Comparison of ENCODE assay signal across 1 cellular context in genomic region chr2:15556311-15556930, GRCh38.
TF ChIP-seq lines count a peak whose summit lies in the region.

No MANE protein-coding gene starts in this region.

TF ChIP-seq in K562, 482 proteins besides CTCF, POLR2A, EP300 and RAD21 (continued from another document and continues in another):
- TF ChIP-seq PREB (CRISPR knock-in tag; IDR thresholded peaks at IDR 0.05) = no peak
- peak; percentile 88 for TF ChIP-seq RFX1 (IDR thresholded peaks at IDR 0.05)
- no peak for TF ChIP-seq HEY1 (CRISPR knock-in tag; IDR thresholded peaks at IDR 0.05; ENCODE audit: borderline replicate concordance)
- TF ChIP-seq PURB (CRISPR knock-in tag; IDR thresholded peaks at IDR 0.05; ENCODE audit: low read depth) = no peak
- TF ChIP-seq, protein P1, sequence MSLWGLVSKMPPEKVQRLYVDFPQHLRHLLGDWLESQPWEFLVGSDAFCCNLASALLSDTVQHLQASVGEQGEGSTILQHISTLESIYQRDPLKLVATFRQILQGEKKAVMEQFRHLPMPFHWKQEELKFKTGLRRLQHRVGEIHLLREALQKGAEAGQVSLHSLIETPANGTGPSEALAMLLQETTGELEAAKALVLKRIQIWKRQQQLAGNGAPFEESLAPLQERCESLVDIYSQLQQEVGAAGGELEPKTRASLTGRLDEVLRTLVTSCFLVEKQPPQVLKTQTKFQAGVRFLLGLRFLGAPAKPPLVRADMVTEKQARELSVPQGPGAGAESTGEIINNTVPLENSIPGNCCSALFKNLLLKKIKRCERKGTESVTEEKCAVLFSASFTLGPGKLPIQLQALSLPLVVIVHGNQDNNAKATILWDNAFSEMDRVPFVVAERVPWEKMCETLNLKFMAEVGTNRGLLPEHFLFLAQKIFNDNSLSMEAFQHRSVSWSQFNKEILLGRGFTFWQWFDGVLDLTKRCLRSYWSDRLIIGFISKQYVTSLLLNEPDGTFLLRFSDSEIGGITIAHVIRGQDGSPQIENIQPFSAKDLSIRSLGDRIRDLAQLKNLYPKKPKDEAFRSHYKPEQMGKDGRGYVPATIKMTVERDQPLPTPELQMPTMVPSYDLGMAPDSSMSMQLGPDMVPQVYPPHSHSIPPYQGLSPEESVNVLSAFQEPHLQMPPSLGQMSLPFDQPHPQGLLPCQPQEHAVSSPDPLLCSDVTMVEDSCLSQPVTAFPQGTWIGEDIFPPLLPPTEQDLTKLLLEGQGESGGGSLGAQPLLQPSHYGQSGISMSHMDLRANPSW (CRISPR knock-in tag; IDR thresholded peaks at IDR 0.05) = no peak
- TF ChIP-seq MAFF (IDR thresholded peaks at IDR 0.05; ENCODE audit: low read length) = peak; percentile 77
- TF ChIP-seq PCBP1 (IDR thresholded peaks at IDR 0.05; ENCODE audit: low read depth, low read length, poor library complexity, severe bottlenecking) = no peak
- TF ChIP-seq PRPF4 (IDR thresholded peaks at IDR 0.05; ENCODE audit: insufficient read depth, low read depth, low read length, poor library complexity, severe bottlenecking) = no peak
- no peak for TF ChIP-seq FIP1L1 (IDR thresholded peaks at IDR 0.05; ENCODE audit: low read depth, low read length, poor library complexity, severe bottlenecking)
- TF ChIP-seq ZNF318 (IDR thresholded peaks at IDR 0.05; ENCODE audit: borderline replicate concordance in 1 of 2, low read depth in 1 of 2) = peak in 1 of 2 experiments; percentile 28; a peak in 1 of 4 replicates
- TF ChIP-seq MIER1 (IDR thresholded peaks at IDR 0.05; ENCODE audit: low read depth) = no peak
- no peak for TF ChIP-seq BRF1 (IDR thresholded peaks at IDR 0.05; ENCODE audit: borderline replicate concordance, extremely low read depth, insufficient read length)
- TF ChIP-seq FOXA1 (IDR thresholded peaks at IDR 0.05; ENCODE audit: borderline replicate concordance) = no peak
- TF ChIP-seq ARNT (IDR thresholded peaks at IDR 0.05) = peak; percentile 69 to 81; a peak in 3 of 4 replicates
- peak; percentile 80 for TF ChIP-seq POLR2AphosphoS5 (IDR thresholded peaks at IDR 0.05; ENCODE audit: control insufficient read depth, insufficient read depth, low read depth, low read length)
- TF ChIP-seq GATA2 (CRISPR knock-in tag; IDR thresholded peaks at IDR 0.05) = peak; percentile 81
- TF ChIP-seq ZNF740 (CRISPR knock-in tag; IDR thresholded peaks at IDR 0.05) = no peak
- no peak for TF ChIP-seq ZNF740 (tag; IDR thresholded peaks at IDR 0.05)
- TF ChIP-seq DPF2 (IDR thresholded peaks at IDR 0.05) = peak; percentile 97
- no peak for TF ChIP-seq ELF2 (CRISPR knock-in tag; IDR thresholded peaks at IDR 0.05)
- TF ChIP-seq, protein P2, sequence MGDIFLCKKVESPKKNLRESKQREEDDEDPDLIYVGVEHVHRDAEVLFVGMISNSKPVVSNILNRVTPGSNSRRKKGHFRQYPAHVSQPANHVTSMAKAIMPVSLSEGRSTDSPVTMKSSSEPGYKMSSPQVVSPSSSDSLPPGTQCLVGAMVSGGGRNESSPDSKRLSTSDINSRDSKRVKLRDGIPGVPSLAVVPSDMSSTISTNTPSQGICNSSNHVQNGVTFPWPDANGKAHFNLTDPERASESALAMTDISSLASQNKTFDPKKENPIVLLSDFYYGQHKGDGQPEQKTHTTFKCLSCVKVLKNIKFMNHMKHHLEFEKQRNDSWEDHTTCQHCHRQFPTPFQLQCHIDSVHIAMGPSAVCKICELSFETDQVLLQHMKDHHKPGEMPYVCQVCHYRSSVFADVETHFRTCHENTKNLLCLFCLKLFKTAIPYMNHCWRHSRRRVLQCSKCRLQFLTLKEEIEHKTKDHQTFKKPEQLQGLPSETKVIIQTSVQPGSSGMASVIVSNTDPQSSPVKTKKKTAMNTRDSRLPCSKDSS (IDR thresholded peaks at IDR 0.05; ENCODE audit: low read depth, partially characterized antibody) = no peak
- no peak for TF ChIP-seq MCM3 (IDR thresholded peaks at IDR 0.05)
- peak; percentile 77 for TF ChIP-seq HDAC3 (IDR thresholded peaks at IDR 0.05; ENCODE audit: borderline replicate concordance, partially characterized antibody)
- peak; percentile 98 for TF ChIP-seq TAL1 (IDR thresholded peaks at IDR 0.05)
- peak; percentile 69; the same call in 1 of the 2 replicates for TF ChIP-seq TOE1 (IDR thresholded peaks at IDR 0.05; ENCODE audit: borderline replicate concordance)
- no peak for TF ChIP-seq TOE1 (CRISPR knock-in tag; IDR thresholded peaks at IDR 0.05; ENCODE audit: borderline replicate concordance, low read depth)
- TF ChIP-seq GTF2A2 (tag; IDR thresholded peaks at IDR 0.05) = no peak
- peak; percentile 78 for TF ChIP-seq CCNT2 (IDR thresholded peaks at IDR 0.05; ENCODE audit: borderline replicate concordance, extremely low read depth, insufficient read length, low read depth, low read length)
- TF ChIP-seq FOXP1 (CRISPR knock-in tag; IDR thresholded peaks at IDR 0.05) = no peak
- TF ChIP-seq IRF9 (tag; IDR thresholded peaks at IDR 0.05) = no peak
- no peak for TF ChIP-seq XRCC5 (IDR thresholded peaks at IDR 0.05; ENCODE audit: low read depth, low read length)
- TF ChIP-seq ZNF282 (CRISPR knock-in tag; IDR thresholded peaks at IDR 0.05) = no peak
- TF ChIP-seq HIVEP1 (CRISPR knock-in tag; IDR thresholded peaks at IDR 0.05) = no peak
- TF ChIP-seq, protein P3, sequence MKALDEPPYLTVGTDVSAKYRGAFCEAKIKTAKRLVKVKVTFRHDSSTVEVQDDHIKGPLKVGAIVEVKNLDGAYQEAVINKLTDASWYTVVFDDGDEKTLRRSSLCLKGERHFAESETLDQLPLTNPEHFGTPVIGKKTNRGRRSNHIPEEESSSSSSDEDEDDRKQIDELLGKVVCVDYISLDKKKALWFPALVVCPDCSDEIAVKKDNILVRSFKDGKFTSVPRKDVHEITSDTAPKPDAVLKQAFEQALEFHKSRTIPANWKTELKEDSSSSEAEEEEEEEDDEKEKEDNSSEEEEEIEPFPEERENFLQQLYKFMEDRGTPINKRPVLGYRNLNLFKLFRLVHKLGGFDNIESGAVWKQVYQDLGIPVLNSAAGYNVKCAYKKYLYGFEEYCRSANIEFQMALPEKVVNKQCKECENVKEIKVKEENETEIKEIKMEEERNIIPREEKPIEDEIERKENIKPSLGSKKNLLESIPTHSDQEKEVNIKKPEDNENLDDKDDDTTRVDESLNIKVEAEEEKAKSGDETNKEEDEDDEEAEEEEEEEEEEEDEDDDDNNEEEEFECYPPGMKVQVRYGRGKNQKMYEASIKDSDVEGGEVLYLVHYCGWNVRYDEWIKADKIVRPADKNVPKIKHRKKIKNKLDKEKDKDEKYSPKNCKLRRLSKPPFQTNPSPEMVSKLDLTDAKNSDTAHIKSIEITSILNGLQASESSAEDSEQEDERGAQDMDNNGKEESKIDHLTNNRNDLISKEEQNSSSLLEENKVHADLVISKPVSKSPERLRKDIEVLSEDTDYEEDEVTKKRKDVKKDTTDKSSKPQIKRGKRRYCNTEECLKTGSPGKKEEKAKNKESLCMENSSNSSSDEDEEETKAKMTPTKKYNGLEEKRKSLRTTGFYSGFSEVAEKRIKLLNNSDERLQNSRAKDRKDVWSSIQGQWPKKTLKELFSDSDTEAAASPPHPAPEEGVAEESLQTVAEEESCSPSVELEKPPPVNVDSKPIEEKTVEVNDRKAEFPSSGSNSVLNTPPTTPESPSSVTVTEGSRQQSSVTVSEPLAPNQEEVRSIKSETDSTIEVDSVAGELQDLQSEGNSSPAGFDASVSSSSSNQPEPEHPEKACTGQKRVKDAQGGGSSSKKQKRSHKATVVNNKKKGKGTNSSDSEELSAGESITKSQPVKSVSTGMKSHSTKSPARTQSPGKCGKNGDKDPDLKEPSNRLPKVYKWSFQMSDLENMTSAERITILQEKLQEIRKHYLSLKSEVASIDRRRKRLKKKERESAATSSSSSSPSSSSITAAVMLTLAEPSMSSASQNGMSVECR (CRISPR knock-in tag; IDR thresholded peaks at IDR 0.05) = no peak
- peak; percentile 64 for TF ChIP-seq MAFK (IDR thresholded peaks at IDR 0.05; ENCODE audit: low read length)
- no peak for TF ChIP-seq SIN3B (IDR thresholded peaks at IDR 0.05; ENCODE audit: low read depth)
- TF ChIP-seq XRCC4 (IDR thresholded peaks at IDR 0.05; ENCODE audit: extremely low read depth, insufficient read depth, insufficient read length) = no peak
- TF ChIP-seq POLR3A (IDR thresholded peaks at IDR 0.05; ENCODE audit: borderline replicate concordance, extremely low read depth, insufficient read depth, insufficient read length) = no peak
- no peak for TF ChIP-seq TCFL5 (CRISPR knock-in tag; conservative IDR thresholded peaks at IDR 0.05)
- TF ChIP-seq FOXK2 (conservative IDR thresholded peaks at IDR 0.05 in 1 of 2, IDR thresholded peaks at IDR 0.05 in 1 of 2; ENCODE audit: low read depth in 2 of 2) = peak; percentile 51 to 55; a peak in 3 of 4 replicates
- no peak for TF ChIP-seq HBP1 (CRISPR knock-in tag; IDR thresholded peaks at IDR 0.05)
- no peak for TF ChIP-seq ARHGAP35 (IDR thresholded peaks at IDR 0.05; ENCODE audit: partially characterized antibody)
- TF ChIP-seq TRIM24 (IDR thresholded peaks at IDR 0.05) = peak; percentile 76 to 84
